Comparison of ENCODE assay signal across 29 cellular contexts in genomic region chr5:72784129-72784528, GRCh38.
"Had no signal": no experiment of that assay in that cellular context is flagged by ENCODE, and none has a peak within 500 bp of the region (broad histone marks: within the 10 kb centered on the region; RNA-seq: fewer than 3 reads in every experiment).

No MANE protein-coding gene starts in this region.

- H3K36me3 ChIP-seq: colonic mucosa, heart left ventricle, WERI-Rb-1 had no signal

- H3K27me3 ChIP-seq: body of pancreas, colonic mucosa, heart left ventricle had no signal

- FAIRE-seq: frontal cortex had no signal

- DNase-seq: activated B cell treated with CpG ODN at 0.5 μM for 24 hours; activated CD4-positive, alpha-beta T cell treated with anti-CD3 and anti-CD28 coated beads for 48 hours; activated CD4-positive, alpha-beta T cell treated with anti-CD3 and anti-CD28 coated beads, Interleukin-2, amount 50 U/mL, for 1 hour; activated CD4-positive, alpha-beta T cell treated with anti-CD3 and anti-CD28 coated beads, Interleukin-2, amount 50 U/mL, for 48 hours; activated CD8-positive, alpha-beta memory T cell treated with anti-CD3 and anti-CD28 coated beads for 24 hours; activated CD8-positive, alpha-beta T cell treated with anti-CD3 and anti-CD28 coated beads for 36 hours; activated effector memory CD4-positive, alpha-beta T cell treated with Interleukin-2 at 50 U/mL for 16 hours; activated gamma-delta T cell treated with Interleukin-2 at 50 U/mL for 16 hours; activated naive CD4-positive, alpha-beta T cell treated with anti-CD3 and anti-CD28 coated beads, Interleukin-2, amount 50 U/mL, for 16 hours; activated naive CD4-positive, alpha-beta T cell treated with Interleukin-2 at 50 U/mL for 16 hours; activated T-cell treated with anti-CD3 and anti-CD28 coated beads, Interleukin-2, amount 50 U/mL, for 4 hours; amniotic stem cell; aorta; body of pancreas; caudate nucleus; colonic mucosa; effector CD8-positive, alpha-beta T cell; foreskin fibroblast; heart left ventricle; T-helper 1 cell; T-helper 17 cell; T1000; WERI-Rb-1 had no signal

- H3K4me1 ChIP-seq: body of pancreas, colonic mucosa, heart left ventricle had no signal

- H3K4me1 Mint-ChIP-seq: activated B cell treated with CpG ODN at 0.5 μM for 24 hours; activated T-helper 17 cell treated with anti-CD3 and anti-CD28 coated beads, Interleukin-2, amount 50 U/mL, for 72 hours; T-helper 17 cell had no signal

- H3K4me3 ChIP-seq: body of pancreas, colonic mucosa, heart left ventricle had no signal

- ATAC-seq: activated CD4-positive, CD25-positive, alpha-beta regulatory T cell treated with anti-CD3 and anti-CD28 coated beads, Interleukin-2, amount 50 U/mL, for 24 hours; activated CD8-positive, alpha-beta T cell treated with anti-CD3 and anti-CD28 coated beads for 36 hours; activated T-cell treated with anti-CD3 and anti-CD28 coated beads, Interleukin-2, amount 50 U/mL, for 4 hours; activated T-helper 17 cell treated with anti-CD3 and anti-CD28 coated beads, Interleukin-2, amount 50 U/mL, for 72 hours; body of pancreas; esophagus mucosa; heart left ventricle; T-helper 17 cell had no signal

- H3K27ac ChIP-seq: body of pancreas, colonic mucosa, heart left ventricle, WERI-Rb-1 had no signal

- H3K4me3 Mint-ChIP-seq: activated B cell treated with CpG ODN at 0.5 μM for 24 hours; activated CD8-positive, alpha-beta T cell treated with anti-CD3 and anti-CD28 coated beads for 36 hours; activated naive CD8-positive, alpha-beta T cell; activated T-cell treated with anti-CD3 and anti-CD28 coated beads, Interleukin-2, amount 50 U/mL, for 4 hours; activated T-helper 17 cell treated with anti-CD3 and anti-CD28 coated beads, Interleukin-2, amount 50 U/mL, for 72 hours; T-helper 17 cell; T-helper 2 cell treated with Interferon-gamma antibody and Interleukin-4, amounts not matched to agents 5 μg/mL and 100 μg/mL, for 36 hours had no signal

- H3K9me3 ChIP-seq: body of pancreas, colonic mucosa had no signal

- H3K27ac Mint-ChIP-seq: activated B cell treated with CpG ODN at 0.5 μM for 24 hours; activated CD8-positive, alpha-beta T cell treated with anti-CD3 and anti-CD28 coated beads for 36 hours; activated naive CD8-positive, alpha-beta T cell; activated T-helper 17 cell treated with anti-CD3 and anti-CD28 coated beads, Interleukin-2, amount 50 U/mL, for 72 hours; T-helper 17 cell; T-helper 2 cell treated with Interferon-gamma antibody and Interleukin-4, amounts not matched to agents 5 μg/mL and 100 μg/mL, for 36 hours had no signal
